ENCODE assay signal across 1 cellular context in the genomic region with DNA sequence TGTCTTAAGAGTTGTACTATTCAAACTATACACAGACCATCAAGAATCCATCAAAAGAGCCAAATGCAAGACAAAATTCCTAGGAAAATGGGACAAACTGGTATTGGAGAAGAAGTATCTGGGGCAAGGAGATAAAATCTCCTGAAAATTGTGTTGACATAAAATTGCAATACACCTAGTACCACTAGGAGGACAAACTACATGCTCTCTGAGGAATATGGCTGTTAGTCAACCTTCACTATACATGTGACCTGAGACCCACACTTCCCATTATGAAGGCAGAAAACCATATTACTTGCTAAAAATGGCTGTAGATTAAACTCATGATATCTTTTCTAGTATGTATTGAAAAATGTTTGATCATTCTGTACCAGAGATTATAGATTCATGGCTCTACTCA.
A peak's percentile ranks its signal among the peaks of the same experiment; 100 is the strongest.
TF ChIP-seq lines count a peak whose summit lies in the region.

No MANE protein-coding gene starts in this region.

TF ChIP-seq in HepG2, 621 proteins besides CTCF, POLR2A, EP300 and RAD21 (continued from another document):
- TF ChIP-seq EHMT2 (IDR thresholded peaks at IDR 0.05; ENCODE audit: borderline replicate concordance, low read depth, low read length) (no peak), HNRNPH1 (optimal IDR thresholded peaks at IDR 0.05; ENCODE audit: low read depth, low read length) (no peak), GATAD1 (CRISPR knock-in tag; IDR thresholded peaks at IDR 0.05) (no peak), NFE2L2 (IDR thresholded peaks at IDR 0.05; ENCODE audit: low read length) (no peak), ZNF180 (CRISPR knock-in tag; IDR thresholded peaks at IDR 0.05; ENCODE audit: borderline replicate concordance, low read depth) (no peak), PITX1 (CRISPR knock-in tag; IDR thresholded peaks at IDR 0.05) (no peak), SMC3 (IDR thresholded peaks at IDR 0.05; ENCODE audit: low read length) (peak; percentile 28; the same call in 1 of the 2 replicates), POGZ (CRISPR knock-in tag; IDR thresholded peaks at IDR 0.05) (no peak)
TF ChIP-seq in HepG2: peak in this region for 4.
